ENCODE assay signal across 1 cellular context in the genomic region with DNA sequence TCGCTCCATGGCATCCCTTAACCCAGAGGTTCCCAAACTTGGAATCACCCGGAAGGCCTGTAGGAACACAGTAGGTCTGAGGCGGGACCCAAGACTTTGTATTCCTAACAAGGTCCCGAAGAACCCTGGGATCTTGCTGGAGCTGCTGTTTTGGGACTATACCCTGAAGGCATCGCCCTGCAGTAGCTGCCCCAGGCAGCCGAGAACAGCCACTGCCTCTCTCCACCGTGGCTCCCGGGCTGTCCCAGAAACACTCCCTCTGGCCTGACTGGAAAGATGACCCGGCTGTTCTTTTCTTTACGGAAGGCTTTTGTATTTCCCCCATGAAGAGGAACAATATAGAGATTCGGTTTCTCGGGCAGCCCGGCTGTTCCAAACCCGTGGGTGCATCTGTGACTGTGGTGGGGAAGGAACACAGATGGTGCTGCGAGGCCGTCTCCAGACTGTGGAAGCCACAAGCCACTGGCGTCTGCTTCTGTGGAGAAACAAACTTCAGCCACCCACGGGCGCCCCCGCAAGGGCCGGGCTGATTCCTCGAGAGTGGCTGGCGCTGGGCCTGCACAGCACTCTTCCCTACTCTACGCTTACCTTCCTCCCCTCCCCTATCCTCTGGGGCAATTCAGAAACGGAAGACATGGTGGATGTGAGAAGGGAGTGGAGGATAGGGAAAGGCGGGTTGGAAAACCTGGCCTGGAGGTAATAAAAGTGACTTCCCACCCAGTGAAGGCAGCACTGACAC.
A peak's percentile ranks its signal among the peaks of the same experiment; 100 is the strongest.
TF ChIP-seq lines count a peak whose summit lies in the region.

No MANE protein-coding gene starts in this region.

TF ChIP-seq in WTC11, 78 proteins besides CTCF, POLR2A, EP300 and RAD21 (continued from another document and continues in another):
- TF ChIP-seq, protein P1, sequence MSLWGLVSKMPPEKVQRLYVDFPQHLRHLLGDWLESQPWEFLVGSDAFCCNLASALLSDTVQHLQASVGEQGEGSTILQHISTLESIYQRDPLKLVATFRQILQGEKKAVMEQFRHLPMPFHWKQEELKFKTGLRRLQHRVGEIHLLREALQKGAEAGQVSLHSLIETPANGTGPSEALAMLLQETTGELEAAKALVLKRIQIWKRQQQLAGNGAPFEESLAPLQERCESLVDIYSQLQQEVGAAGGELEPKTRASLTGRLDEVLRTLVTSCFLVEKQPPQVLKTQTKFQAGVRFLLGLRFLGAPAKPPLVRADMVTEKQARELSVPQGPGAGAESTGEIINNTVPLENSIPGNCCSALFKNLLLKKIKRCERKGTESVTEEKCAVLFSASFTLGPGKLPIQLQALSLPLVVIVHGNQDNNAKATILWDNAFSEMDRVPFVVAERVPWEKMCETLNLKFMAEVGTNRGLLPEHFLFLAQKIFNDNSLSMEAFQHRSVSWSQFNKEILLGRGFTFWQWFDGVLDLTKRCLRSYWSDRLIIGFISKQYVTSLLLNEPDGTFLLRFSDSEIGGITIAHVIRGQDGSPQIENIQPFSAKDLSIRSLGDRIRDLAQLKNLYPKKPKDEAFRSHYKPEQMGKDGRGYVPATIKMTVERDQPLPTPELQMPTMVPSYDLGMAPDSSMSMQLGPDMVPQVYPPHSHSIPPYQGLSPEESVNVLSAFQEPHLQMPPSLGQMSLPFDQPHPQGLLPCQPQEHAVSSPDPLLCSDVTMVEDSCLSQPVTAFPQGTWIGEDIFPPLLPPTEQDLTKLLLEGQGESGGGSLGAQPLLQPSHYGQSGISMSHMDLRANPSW (CRISPR knock-in tag; conservative IDR thresholded peaks at IDR 0.05; ENCODE audit: low read depth), result no peak
- TF ChIP-seq, protein P2, sequence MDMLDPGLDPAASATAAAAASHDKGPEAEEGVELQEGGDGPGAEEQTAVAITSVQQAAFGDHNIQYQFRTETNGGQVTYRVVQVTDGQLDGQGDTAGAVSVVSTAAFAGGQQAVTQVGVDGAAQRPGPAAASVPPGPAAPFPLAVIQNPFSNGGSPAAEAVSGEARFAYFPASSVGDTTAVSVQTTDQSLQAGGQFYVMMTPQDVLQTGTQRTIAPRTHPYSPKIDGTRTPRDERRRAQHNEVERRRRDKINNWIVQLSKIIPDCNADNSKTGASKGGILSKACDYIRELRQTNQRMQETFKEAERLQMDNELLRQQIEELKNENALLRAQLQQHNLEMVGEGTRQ (CRISPR knock-in tag; IDR thresholded peaks at IDR 0.05), result no peak
- 0 out of 2 replicates have a peak, but pooled peaks have one; percentile 4 for TF ChIP-seq PRRX2 (CRISPR knock-in tag; IDR thresholded peaks at IDR 0.05)
- peak; percentile 60; the same call in 1 of the 2 replicates for TF ChIP-seq TEAD1 (CRISPR knock-in tag; IDR thresholded peaks at IDR 0.05)
- TF ChIP-seq, protein P3, sequence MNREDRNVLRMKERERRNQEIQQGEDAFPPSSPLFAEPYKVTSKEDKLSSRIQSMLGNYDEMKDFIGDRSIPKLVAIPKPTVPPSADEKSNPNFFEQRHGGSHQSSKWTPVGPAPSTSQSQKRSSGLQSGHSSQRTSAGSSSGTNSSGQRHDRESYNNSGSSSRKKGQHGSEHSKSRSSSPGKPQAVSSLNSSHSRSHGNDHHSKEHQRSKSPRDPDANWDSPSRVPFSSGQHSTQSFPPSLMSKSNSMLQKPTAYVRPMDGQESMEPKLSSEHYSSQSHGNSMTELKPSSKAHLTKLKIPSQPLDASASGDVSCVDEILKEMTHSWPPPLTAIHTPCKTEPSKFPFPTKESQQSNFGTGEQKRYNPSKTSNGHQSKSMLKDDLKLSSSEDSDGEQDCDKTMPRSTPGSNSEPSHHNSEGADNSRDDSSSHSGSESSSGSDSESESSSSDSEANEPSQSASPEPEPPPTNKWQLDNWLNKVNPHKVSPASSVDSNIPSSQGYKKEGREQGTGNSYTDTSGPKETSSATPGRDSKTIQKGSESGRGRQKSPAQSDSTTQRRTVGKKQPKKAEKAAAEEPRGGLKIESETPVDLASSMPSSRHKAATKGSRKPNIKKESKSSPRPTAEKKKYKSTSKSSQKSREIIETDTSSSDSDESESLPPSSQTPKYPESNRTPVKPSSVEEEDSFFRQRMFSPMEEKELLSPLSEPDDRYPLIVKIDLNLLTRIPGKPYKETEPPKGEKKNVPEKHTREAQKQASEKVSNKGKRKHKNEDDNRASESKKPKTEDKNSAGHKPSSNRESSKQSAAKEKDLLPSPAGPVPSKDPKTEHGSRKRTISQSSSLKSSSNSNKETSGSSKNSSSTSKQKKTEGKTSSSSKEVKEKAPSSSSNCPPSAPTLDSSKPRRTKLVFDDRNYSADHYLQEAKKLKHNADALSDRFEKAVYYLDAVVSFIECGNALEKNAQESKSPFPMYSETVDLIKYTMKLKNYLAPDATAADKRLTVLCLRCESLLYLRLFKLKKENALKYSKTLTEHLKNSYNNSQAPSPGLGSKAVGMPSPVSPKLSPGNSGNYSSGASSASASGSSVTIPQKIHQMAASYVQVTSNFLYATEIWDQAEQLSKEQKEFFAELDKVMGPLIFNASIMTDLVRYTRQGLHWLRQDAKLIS (CRISPR knock-in tag; IDR thresholded peaks at IDR 0.05; ENCODE audit: borderline replicate concordance), result peak; percentile 98; the same call in 1 of the 2 replicates
- no peak for TF ChIP-seq GTF2I (CRISPR knock-in tag; conservative IDR thresholded peaks at IDR 0.05)
- TF ChIP-seq FOXK1 (CRISPR knock-in tag; IDR thresholded peaks at IDR 0.05), result peak; percentile 33; the same call in 1 of the 2 replicates
- TF ChIP-seq ELF4 (CRISPR knock-in tag; IDR thresholded peaks at IDR 0.05; ENCODE audit: low read depth), result no peak
- TF ChIP-seq SP1 (CRISPR knock-in tag; conservative IDR thresholded peaks at IDR 0.05), result no peak; the same call in 1 of the 2 replicates
- TF ChIP-seq, protein P4, sequence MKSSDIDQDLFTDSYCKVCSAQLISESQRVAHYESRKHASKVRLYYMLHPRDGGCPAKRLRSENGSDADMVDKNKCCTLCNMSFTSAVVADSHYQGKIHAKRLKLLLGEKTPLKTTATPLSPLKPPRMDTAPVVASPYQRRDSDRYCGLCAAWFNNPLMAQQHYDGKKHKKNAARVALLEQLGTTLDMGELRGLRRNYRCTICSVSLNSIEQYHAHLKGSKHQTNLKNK (CRISPR knock-in tag; IDR thresholded peaks at IDR 0.05), result no peak
- no peak for TF ChIP-seq ZNF317 (CRISPR knock-in tag; IDR thresholded peaks at IDR 0.05; ENCODE audit: borderline replicate concordance, low read depth)
- TF ChIP-seq, protein P5, sequence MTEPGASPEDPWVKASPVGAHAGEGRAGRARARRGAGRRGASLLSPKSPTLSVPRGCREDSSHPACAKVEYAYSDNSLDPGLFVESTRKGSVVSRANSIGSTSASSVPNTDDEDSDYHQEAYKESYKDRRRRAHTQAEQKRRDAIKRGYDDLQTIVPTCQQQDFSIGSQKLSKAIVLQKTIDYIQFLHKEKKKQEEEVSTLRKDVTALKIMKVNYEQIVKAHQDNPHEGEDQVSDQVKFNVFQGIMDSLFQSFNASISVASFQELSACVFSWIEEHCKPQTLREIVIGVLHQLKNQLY (CRISPR knock-in tag; IDR thresholded peaks at IDR 0.05), result no peak
- TF ChIP-seq IRF2 (CRISPR knock-in tag; IDR thresholded peaks at IDR 0.05; ENCODE audit: borderline replicate concordance, low read depth), result no peak
- no peak for TF ChIP-seq JUN (CRISPR knock-in tag; IDR thresholded peaks at IDR 0.05)
- TF ChIP-seq, protein P6, sequence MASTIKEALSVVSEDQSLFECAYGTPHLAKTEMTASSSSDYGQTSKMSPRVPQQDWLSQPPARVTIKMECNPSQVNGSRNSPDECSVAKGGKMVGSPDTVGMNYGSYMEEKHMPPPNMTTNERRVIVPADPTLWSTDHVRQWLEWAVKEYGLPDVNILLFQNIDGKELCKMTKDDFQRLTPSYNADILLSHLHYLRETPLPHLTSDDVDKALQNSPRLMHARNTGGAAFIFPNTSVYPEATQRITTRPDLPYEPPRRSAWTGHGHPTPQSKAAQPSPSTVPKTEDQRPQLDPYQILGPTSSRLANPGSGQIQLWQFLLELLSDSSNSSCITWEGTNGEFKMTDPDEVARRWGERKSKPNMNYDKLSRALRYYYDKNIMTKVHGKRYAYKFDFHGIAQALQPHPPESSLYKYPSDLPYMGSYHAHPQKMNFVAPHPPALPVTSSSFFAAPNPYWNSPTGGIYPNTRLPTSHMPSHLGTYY (CRISPR knock-in tag; IDR thresholded peaks at IDR 0.05), result no peak; the same call in 1 of the 2 replicates
- no peak for TF ChIP-seq TCF7 (CRISPR knock-in tag; IDR thresholded peaks at IDR 0.05; ENCODE audit: low read depth)
- TF ChIP-seq KAT7 (CRISPR knock-in tag; IDR thresholded peaks at IDR 0.05; ENCODE audit: borderline replicate concordance), result peak; percentile 78; the same call in 1 of the 2 replicates
- TF ChIP-seq, protein P7, sequence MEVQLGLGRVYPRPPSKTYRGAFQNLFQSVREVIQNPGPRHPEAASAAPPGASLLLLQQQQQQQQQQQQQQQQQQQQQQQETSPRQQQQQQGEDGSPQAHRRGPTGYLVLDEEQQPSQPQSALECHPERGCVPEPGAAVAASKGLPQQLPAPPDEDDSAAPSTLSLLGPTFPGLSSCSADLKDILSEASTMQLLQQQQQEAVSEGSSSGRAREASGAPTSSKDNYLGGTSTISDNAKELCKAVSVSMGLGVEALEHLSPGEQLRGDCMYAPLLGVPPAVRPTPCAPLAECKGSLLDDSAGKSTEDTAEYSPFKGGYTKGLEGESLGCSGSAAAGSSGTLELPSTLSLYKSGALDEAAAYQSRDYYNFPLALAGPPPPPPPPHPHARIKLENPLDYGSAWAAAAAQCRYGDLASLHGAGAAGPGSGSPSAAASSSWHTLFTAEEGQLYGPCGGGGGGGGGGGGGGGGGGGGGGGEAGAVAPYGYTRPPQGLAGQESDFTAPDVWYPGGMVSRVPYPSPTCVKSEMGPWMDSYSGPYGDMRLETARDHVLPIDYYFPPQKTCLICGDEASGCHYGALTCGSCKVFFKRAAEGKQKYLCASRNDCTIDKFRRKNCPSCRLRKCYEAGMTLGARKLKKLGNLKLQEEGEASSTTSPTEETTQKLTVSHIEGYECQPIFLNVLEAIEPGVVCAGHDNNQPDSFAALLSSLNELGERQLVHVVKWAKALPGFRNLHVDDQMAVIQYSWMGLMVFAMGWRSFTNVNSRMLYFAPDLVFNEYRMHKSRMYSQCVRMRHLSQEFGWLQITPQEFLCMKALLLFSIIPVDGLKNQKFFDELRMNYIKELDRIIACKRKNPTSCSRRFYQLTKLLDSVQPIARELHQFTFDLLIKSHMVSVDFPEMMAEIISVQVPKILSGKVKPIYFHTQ (CRISPR knock-in tag; IDR thresholded peaks at IDR 0.05), result no peak
- TF ChIP-seq, protein P8, sequence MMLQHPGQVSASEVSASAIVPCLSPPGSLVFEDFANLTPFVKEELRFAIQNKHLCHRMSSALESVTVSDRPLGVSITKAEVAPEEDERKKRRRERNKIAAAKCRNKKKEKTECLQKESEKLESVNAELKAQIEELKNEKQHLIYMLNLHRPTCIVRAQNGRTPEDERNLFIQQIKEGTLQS (CRISPR knock-in tag; conservative IDR thresholded peaks at IDR 0.05), result no peak
- no peak for TF ChIP-seq EMX1 (CRISPR knock-in tag; IDR thresholded peaks at IDR 0.05)
- TF ChIP-seq ZNF121 (CRISPR knock-in tag; IDR thresholded peaks at IDR 0.05), result no peak
- no peak for TF ChIP-seq CBFB (CRISPR knock-in tag; IDR thresholded peaks at IDR 0.05; ENCODE audit: low read depth)
- no peak for TF ChIP-seq TEAD4 (CRISPR knock-in tag; IDR thresholded peaks at IDR 0.05)
- no peak for TF ChIP-seq NR1H2 (CRISPR knock-in tag; IDR thresholded peaks at IDR 0.05)
- TF ChIP-seq, protein P9, sequence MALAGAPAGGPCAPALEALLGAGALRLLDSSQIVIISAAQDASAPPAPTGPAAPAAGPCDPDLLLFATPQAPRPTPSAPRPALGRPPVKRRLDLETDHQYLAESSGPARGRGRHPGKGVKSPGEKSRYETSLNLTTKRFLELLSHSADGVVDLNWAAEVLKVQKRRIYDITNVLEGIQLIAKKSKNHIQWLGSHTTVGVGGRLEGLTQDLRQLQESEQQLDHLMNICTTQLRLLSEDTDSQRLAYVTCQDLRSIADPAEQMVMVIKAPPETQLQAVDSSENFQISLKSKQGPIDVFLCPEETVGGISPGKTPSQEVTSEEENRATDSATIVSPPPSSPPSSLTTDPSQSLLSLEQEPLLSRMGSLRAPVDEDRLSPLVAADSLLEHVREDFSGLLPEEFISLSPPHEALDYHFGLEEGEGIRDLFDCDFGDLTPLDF (CRISPR knock-in tag; IDR thresholded peaks at IDR 0.05), result no peak
- TF ChIP-seq FOXP1 (CRISPR knock-in tag; IDR thresholded peaks at IDR 0.05; ENCODE audit: borderline replicate concordance), result peak; percentile 67; the same call in 1 of the 2 replicates
- TF ChIP-seq, protein P10, sequence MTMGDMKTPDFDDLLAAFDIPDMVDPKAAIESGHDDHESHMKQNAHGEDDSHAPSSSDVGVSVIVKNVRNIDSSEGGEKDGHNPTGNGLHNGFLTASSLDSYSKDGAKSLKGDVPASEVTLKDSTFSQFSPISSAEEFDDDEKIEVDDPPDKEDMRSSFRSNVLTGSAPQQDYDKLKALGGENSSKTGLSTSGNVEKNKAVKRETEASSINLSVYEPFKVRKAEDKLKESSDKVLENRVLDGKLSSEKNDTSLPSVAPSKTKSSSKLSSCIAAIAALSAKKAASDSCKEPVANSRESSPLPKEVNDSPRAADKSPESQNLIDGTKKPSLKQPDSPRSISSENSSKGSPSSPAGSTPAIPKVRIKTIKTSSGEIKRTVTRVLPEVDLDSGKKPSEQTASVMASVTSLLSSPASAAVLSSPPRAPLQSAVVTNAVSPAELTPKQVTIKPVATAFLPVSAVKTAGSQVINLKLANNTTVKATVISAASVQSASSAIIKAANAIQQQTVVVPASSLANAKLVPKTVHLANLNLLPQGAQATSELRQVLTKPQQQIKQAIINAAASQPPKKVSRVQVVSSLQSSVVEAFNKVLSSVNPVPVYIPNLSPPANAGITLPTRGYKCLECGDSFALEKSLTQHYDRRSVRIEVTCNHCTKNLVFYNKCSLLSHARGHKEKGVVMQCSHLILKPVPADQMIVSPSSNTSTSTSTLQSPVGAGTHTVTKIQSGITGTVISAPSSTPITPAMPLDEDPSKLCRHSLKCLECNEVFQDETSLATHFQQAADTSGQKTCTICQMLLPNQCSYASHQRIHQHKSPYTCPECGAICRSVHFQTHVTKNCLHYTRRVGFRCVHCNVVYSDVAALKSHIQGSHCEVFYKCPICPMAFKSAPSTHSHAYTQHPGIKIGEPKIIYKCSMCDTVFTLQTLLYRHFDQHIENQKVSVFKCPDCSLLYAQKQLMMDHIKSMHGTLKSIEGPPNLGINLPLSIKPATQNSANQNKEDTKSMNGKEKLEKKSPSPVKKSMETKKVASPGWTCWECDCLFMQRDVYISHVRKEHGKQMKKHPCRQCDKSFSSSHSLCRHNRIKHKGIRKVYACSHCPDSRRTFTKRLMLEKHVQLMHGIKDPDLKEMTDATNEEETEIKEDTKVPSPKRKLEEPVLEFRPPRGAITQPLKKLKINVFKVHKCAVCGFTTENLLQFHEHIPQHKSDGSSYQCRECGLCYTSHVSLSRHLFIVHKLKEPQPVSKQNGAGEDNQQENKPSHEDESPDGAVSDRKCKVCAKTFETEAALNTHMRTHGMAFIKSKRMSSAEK (CRISPR knock-in tag; IDR thresholded peaks at IDR 0.05; ENCODE audit: borderline replicate concordance), result no peak
- no peak for TF ChIP-seq OVOL2 (CRISPR knock-in tag; IDR thresholded peaks at IDR 0.05; ENCODE audit: borderline replicate concordance)
- TF ChIP-seq, protein P11, sequence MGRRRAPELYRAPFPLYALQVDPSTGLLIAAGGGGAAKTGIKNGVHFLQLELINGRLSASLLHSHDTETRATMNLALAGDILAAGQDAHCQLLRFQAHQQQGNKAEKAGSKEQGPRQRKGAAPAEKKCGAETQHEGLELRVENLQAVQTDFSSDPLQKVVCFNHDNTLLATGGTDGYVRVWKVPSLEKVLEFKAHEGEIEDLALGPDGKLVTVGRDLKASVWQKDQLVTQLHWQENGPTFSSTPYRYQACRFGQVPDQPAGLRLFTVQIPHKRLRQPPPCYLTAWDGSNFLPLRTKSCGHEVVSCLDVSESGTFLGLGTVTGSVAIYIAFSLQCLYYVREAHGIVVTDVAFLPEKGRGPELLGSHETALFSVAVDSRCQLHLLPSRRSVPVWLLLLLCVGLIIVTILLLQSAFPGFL (CRISPR knock-in tag; IDR thresholded peaks at IDR 0.05; ENCODE audit: borderline replicate concordance), result no peak
- TF ChIP-seq ETV6 (CRISPR knock-in tag; IDR thresholded peaks at IDR 0.05), result no peak
- 0 out of 2 replicates have a peak, but pooled peaks have one; percentile 64 for TF ChIP-seq TP53 (CRISPR knock-in tag; IDR thresholded peaks at IDR 0.05)
- TF ChIP-seq ESRRA (CRISPR knock-in tag; IDR thresholded peaks at IDR 0.05; ENCODE audit: borderline replicate concordance), result no peak
- peak; percentile 55; the same call in 1 of the 2 replicates for TF ChIP-seq ZNF423 (CRISPR knock-in tag; IDR thresholded peaks at IDR 0.05)
